ENCODE assay signal across 13 cellular contexts in the genomic region with DNA sequence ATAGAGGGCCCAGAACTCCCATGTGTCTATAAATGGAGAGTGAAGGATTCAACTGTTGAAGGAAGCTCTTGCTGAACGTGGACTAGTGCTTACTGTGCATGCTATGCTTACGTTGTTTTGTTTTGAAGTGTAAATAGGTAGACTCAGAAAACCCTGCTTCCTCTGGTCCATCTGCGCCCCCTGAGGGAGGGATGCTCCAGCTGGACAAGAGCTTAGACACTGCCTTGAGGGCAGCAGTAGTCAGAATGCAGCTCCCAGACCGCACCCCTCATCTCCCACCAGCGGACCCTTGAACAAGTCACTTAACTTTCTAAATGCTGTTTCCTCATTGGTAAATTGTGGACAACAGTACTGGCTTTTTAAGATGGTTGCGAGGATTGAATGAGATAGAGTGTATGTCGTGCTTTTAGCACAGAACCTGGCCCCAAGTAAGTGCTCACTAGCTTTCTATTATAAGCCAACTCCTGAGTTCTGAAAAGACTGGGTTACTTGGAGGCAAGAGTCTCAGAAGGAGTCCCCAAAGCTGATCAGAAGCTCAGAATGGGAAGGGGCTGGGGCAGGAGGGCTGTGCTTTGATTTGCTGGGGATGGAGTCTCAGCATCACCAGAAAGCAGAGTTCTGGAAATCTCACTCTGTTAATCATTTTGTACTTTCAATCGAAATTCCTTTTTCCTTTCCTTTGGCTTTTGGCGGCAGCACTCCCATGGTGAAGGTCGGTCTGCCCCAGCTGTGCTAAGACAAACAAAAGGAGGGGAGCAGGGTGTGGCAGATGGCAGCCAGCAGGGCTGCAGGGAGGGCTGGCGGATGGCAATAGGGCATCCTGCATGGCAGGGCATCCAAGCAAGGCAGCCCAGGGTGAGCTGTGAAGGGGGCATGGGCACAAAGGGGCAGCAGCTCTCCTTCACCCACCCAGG. TPM values are rescaled to one million over a fixed set of nuclear protein-coding genes. Genes with fewer than 3 reads are reported as not detected.
DNase-seq lines count a peak whose midpoint lies in the region; ATAC-seq and TF ChIP-seq lines count a peak whose summit lies in the region.
"Had no signal": no experiment of that assay in that cellular context is flagged by ENCODE, and none has a peak within 500 bp of the region (broad histone marks: within the 10 kb centered on the region; RNA-seq: fewer than 3 reads in every experiment).

No MANE protein-coding gene starts in this region.

- DNase-seq in CD4-positive, CD25-positive, alpha-beta regulatory T cell = no peak
- DNase-seq in COLO668 (lab: John Stamatoyannopoulos, UW; ENCODE audit: unreplicated experiment) = peak; percentile 24
- DNase-seq in NCI-H774 (lab: John Stamatoyannopoulos, UW) = peak; percentile 11
- no peak for DNase-seq in immature natural killer cell
- DNase-seq in T-helper 2 cell treated with Interferon-gamma antibody and Interleukin-4, amounts not matched to agents 5 μg/mL and 100 μg/mL, for 36 hours (ENCODE audit: low spot score) = no peak
- DNase-seq: dermis blood vessel endothelial cell; NCI-H2081 treated with DMSO at 0.1 percent for 48 hours; nephron progenitor cell; stimulated activated CD4-positive, alpha-beta T cell treated with anti-CD3 and anti-CD28 coated beads, Interleukin-2, amount 100 ng/mL, for 48 hours had no signal

- H3K4me1 Mint-ChIP-seq in CD4-positive, CD25-positive, alpha-beta regulatory T cell = peaks cover 0 to 22% (median 6%) of the 10 kb centered on the region in 4 donors
- H3K4me1 Mint-ChIP-seq in immature natural killer cell = peaks cover 6 to 10% of the 10 kb centered on the region in 2 donors
- H3K4me1 Mint-ChIP-seq in T-helper 2 cell treated with Interferon-gamma antibody and Interleukin-4, amounts not matched to agents 5 μg/mL and 100 μg/mL, for 36 hours (ENCODE audit: low read depth) = peaks cover 5% of the 10 kb centered on the region

- peak overlapping the region; percentile 43 to 69 (median 65) for H3K27ac Mint-ChIP-seq in CD4-positive, CD25-positive, alpha-beta regulatory T cell
- H3K27ac Mint-ChIP-seq in immature natural killer cell = peak overlapping the region in 5 of 6 donors; percentile 8 to 70 (median 55)
- H3K27ac Mint-ChIP-seq in T-helper 2 cell treated with Interferon-gamma antibody and Interleukin-4, amounts not matched to agents 5 μg/mL and 100 μg/mL, for 36 hours = no peak overlapping the region
- H3K27ac Mint-ChIP-seq: nephron progenitor cell had no signal

- peaks cover 4% of the 10 kb centered on the region for H3K4me1 ChIP-seq in CD4-positive, CD25-positive, alpha-beta regulatory T cell (ENCODE audit: control insufficient read depth, insufficient read depth, low read length, poor library complexity, severe bottlenecking)

- TF ChIP-seq POLR2A in GM18505 (IDR thresholded peaks at IDR 0.05; ENCODE audit: borderline replicate concordance, extremely low read depth, insufficient read depth, insufficient read length) = no peak

- no peak for ATAC-seq in CD4-positive, CD25-positive, alpha-beta regulatory T cell (ENCODE audit: low read depth in 2 of 2)
- ATAC-seq in GM18505 (IDR thresholded peaks at IDR 0.05; ENCODE audit: unreplicated experiment) (no peak), HG03159 (IDR thresholded peaks at IDR 0.05; ENCODE audit: unreplicated experiment) (no peak)

- H3K27ac ChIP-seq in CD4-positive, CD25-positive, alpha-beta regulatory T cell (ENCODE audit: insufficient read depth, low read length, poor library complexity, severe bottlenecking) = peak overlapping the region; percentile 33
- H3K27ac ChIP-seq: SK-N-MC, VCaP had no signal

- no peak overlapping the region for H3K4me3 Mint-ChIP-seq in CD4-positive, CD25-positive, alpha-beta regulatory T cell
- H3K4me3 Mint-ChIP-seq in immature natural killer cell = no peak overlapping the region
- no peak overlapping the region for H3K4me3 Mint-ChIP-seq in T-helper 2 cell treated with Interferon-gamma antibody and Interleukin-4, amounts not matched to agents 5 μg/mL and 100 μg/mL, for 36 hours
- H3K4me3 Mint-ChIP-seq: nephron progenitor cell had no signal

- H3K9me3 ChIP-seq in CD4-positive, CD25-positive, alpha-beta regulatory T cell (ENCODE audit: control insufficient read depth in 2 of 2, low read length in 2 of 2) = no peaks in the 10 kb centered on the region

- H3K9me3 Mint-ChIP-seq in CD4-positive, CD25-positive, alpha-beta regulatory T cell = no peaks in the 10 kb centered on the region
- H3K9me3 Mint-ChIP-seq in immature natural killer cell = no peaks in the 10 kb centered on the region
- no peaks in the 10 kb centered on the region for H3K9me3 Mint-ChIP-seq in T-helper 2 cell treated with Interferon-gamma antibody and Interleukin-4, amounts not matched to agents 5 μg/mL and 100 μg/mL, for 36 hours

- H3K27me3 Mint-ChIP-seq in CD4-positive, CD25-positive, alpha-beta regulatory T cell = peaks cover 5% of the 10 kb centered on the region
- H3K27me3 Mint-ChIP-seq in immature natural killer cell (ENCODE audit: low read depth in 3 of 3) = peaks cover 2 to 6% (median 2%) of the 10 kb centered on the region in 3 donors
- H3K27me3 Mint-ChIP-seq in T-helper 2 cell treated with Interferon-gamma antibody and Interleukin-4, amounts not matched to agents 5 μg/mL and 100 μg/mL, for 36 hours (ENCODE audit: low read depth) = no peaks in the 10 kb centered on the region

- peaks cover 17% of the 10 kb centered on the region for H3K36me3 Mint-ChIP-seq in CD4-positive, CD25-positive, alpha-beta regulatory T cell
- H3K36me3 Mint-ChIP-seq in immature natural killer cell = peaks cover 12 to 30% (median 14%) of the 10 kb centered on the region in 3 donors
- peaks cover 40% of the 10 kb centered on the region for H3K36me3 Mint-ChIP-seq in T-helper 2 cell treated with Interferon-gamma antibody and Interleukin-4, amounts not matched to agents 5 μg/mL and 100 μg/mL, for 36 hours (ENCODE audit: low read depth)

- H3K27me3 ChIP-seq in CD4-positive, CD25-positive, alpha-beta regulatory T cell (ENCODE audit: control insufficient read depth, insufficient read depth, low read length) = no peaks in the 10 kb centered on the region

- peaks cover 45% of the 10 kb centered on the region for H3K36me3 ChIP-seq in CD4-positive, CD25-positive, alpha-beta regulatory T cell (ENCODE audit: control insufficient read depth, insufficient read depth, low read length)

- no peak overlapping the region for H3K4me3 ChIP-seq in CD4-positive, CD25-positive, alpha-beta regulatory T cell (ENCODE audit: low read depth, low read length)
- H3K4me3 ChIP-seq: SK-N-MC had no signal

RNA-seq across cellular contexts. Expression of a gene that starts 15.6 kb away (rescaled TPM):
- 60.3 TPM for total RNA-seq in CD4-positive, CD25-positive, alpha-beta regulatory T cell
- polyA plus RNA-seq in CD4-positive, CD25-positive, alpha-beta regulatory T cell = 1 to 10 TPM; 4.4 to 7.7 (median 5.6) TPM
- 10 to 100 TPM in 1 of 3 donors, 1 to 10 TPM in 2; 1.4 to 10.5 (median 3.2) TPM for polyA plus RNA-seq in immature natural killer cell

RNA-seq across cellular contexts. Expression of a gene that starts 21.9 kb away (rescaled TPM):
- 8.7 TPM for total RNA-seq in CD4-positive, CD25-positive, alpha-beta regulatory T cell
- polyA plus RNA-seq in CD4-positive, CD25-positive, alpha-beta regulatory T cell = 10 to 100 TPM; 38.4 to 48.9 (median 39.6) TPM
- polyA plus RNA-seq in immature natural killer cell = 100 to 1,000 TPM in 1 of 3 donors, 10 to 100 TPM in 2; 62.1 to 103 (median 72.6) TPM

RNA-seq across cellular contexts. Expression of a gene that starts 29.0 kb away (rescaled TPM):
- total RNA-seq in CD4-positive, CD25-positive, alpha-beta regulatory T cell = 151 TPM
- 10 to 100 TPM; 59.2 to 72.4 (median 63.1) TPM for polyA plus RNA-seq in CD4-positive, CD25-positive, alpha-beta regulatory T cell
- polyA plus RNA-seq in immature natural killer cell = 100 to 1,000 TPM in 1 of 3 donors, 10 to 100 TPM in 2; 54.2 to 111 (median 59.5) TPM

RNA-seq across cellular contexts. Expression of a gene that starts 29.1 kb away (rescaled TPM):
- 17.5 TPM for total RNA-seq in CD4-positive, CD25-positive, alpha-beta regulatory T cell
- polyA plus RNA-seq in CD4-positive, CD25-positive, alpha-beta regulatory T cell = 10 to 100 TPM; 62.2 to 90.3 (median 69.7) TPM
- polyA plus RNA-seq in immature natural killer cell = 100 to 1,000 TPM in 1 of 3 donors, 10 to 100 TPM in 2; 68.7 to 133 (median 75.6) TPM

RNA-seq across cellular contexts. Expression of a gene that starts 31.9 kb away (rescaled TPM):
- 35.4 TPM for total RNA-seq in CD4-positive, CD25-positive, alpha-beta regulatory T cell
- 1 to 10 TPM; 2.2 to 4.5 (median 3.8) TPM for polyA plus RNA-seq in CD4-positive, CD25-positive, alpha-beta regulatory T cell
- 1 to 10 TPM; 1.7 to 4.4 (median 3.7) TPM for polyA plus RNA-seq in immature natural killer cell

Comparison
In these comparisons a context has a peak if more than half of its experiments do, and no peak if none do; other contexts are left out.
1. DNase-seq: peak in COLO668 (single experiment) and NCI-H774 (single experiment); none in CD4-positive, CD25-positive, alpha-beta regulatory T cell (0 of 3), immature natural killer cell (0 of 3) and T-helper 2 cell treated with Interferon-gamma antibody and Interleukin-4, amounts not matched to agents 5 μg/mL and 100 μg/mL, for 36 hours (single experiment).